8 cellular contexts compared by ENCODE assay signal in the genomic region with DNA sequence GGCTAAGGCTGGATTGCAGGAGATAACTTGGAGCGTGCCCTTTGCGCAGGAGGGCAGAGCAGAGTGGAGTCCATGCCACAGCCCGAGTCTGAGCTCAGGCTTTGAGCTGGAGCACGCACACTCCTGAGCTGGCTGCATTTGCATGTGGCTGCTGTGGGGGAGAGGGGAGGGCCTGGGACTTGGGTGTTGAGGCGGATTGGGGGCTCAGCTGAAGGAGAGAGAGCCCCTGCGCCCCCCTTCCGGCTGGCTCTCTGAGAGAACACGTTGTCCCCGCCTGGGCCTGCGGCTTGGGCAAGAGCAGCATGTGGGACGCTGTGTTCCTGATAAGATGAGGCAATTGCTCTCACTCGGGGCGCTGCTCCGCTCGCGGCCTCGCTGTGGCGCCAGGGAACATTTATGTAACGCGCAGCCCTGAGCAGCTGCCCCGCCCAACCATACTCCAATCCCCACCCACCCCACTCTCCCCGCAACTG. TPM values are rescaled to one million over a fixed set of nuclear protein-coding genes. Genes with fewer than 3 reads are reported as not detected.
DNase-seq lines count a peak whose midpoint lies in the region; ATAC-seq lines count a peak whose summit lies in the region.

No MANE protein-coding gene starts in this region.

- H3K27ac ChIP-seq in esophagus (ENCODE audit: low read depth in 2 of 2, low read length in 1 of 2) = peak overlapping the region; percentile 94

- DNase-seq in COR-L47 (lab: John Stamatoyannopoulos, UW) = peak; percentile 73
- peak; percentile 63 to 84 for DNase-seq in HAP-1 (ENCODE audit: low spot score in 2 of 2)
- DNase-seq in NCI-H526 (lab: John Stamatoyannopoulos, UW) = peak; percentile 55 to 86
- DNase-seq in activated T-cell treated with anti-CD3 and anti-CD28 coated beads, Interleukin-2, amount 50 U/mL, for 1 hour = peak; percentile 77
- peak; percentile 66 to 92 (median 82) for DNase-seq in naive thymus-derived CD8-positive, alpha-beta T cell
- DNase-seq in NCI-H774 (lab: John Stamatoyannopoulos, UW) = no peak

- H3K27me3 ChIP-seq in HAP-1 (ENCODE audit: low read depth) (no peaks in the 10 kb centered on the region), esophagus (ENCODE audit: control insufficient read depth in 1 of 2, insufficient read depth in 2 of 2, low read length in 2 of 2) (no peaks in the 10 kb centered on the region)

- peaks cover 0 to 4% (median 2%) of the 10 kb centered on the region in 9 donors for H3K9me3 Mint-ChIP-seq in naive thymus-derived CD8-positive, alpha-beta T cell
- H3K9me3 Mint-ChIP-seq in stimulated activated memory B cell treated with anti-CD40 and anti-IgM and Interleukin-4, amounts not matched to agents 10 μg/mL and 1 μg/mL and 100 μg/mL, for 72 hours = no peaks in the 10 kb centered on the region

- H3K4me1 ChIP-seq in HAP-1 (peaks cover 12% of the 10 kb centered on the region), esophagus (ENCODE audit: control insufficient read depth in 2 of 2, insufficient read depth in 2 of 2, low read length in 1 of 2) (peaks cover 20 to 40% of the 10 kb centered on the region in 2 donors)

- WGBS in esophagus, 2 donors = 11 to 14% methylated on average over 22 of the region's 22 CpGs

- in situ Hi-C loops in HAP-1 (cut with MboI; ENCODE audit: low sequenced_read_pairs) = no loop called here

- ATAC-seq in naive thymus-derived CD8-positive, alpha-beta T cell = peak; percentile 48 to 61
- ATAC-seq in stimulated activated memory B cell treated with anti-CD40 and anti-IgM and Interleukin-4, amounts not matched to agents 10 μg/mL and 1 μg/mL and 100 μg/mL, for 72 hours = peak; percentile 67

- H3K27me3 Mint-ChIP-seq in naive thymus-derived CD8-positive, alpha-beta T cell = no peaks in the 10 kb centered on the region
- H3K27me3 Mint-ChIP-seq in stimulated activated memory B cell treated with anti-CD40 and anti-IgM and Interleukin-4, amounts not matched to agents 10 μg/mL and 1 μg/mL and 100 μg/mL, for 72 hours = no peaks in the 10 kb centered on the region

- H3K4me3 Mint-ChIP-seq in naive thymus-derived CD8-positive, alpha-beta T cell = peak overlapping the region; percentile 79 to 95 (median 88)
- H3K4me3 Mint-ChIP-seq in stimulated activated memory B cell treated with anti-CD40 and anti-IgM and Interleukin-4, amounts not matched to agents 10 μg/mL and 1 μg/mL and 100 μg/mL, for 72 hours = peak overlapping the region; percentile 61

- peak overlapping the region; percentile 96 to 100 (median 98) for H3K27ac Mint-ChIP-seq in naive thymus-derived CD8-positive, alpha-beta T cell
- peak overlapping the region; percentile 74 for H3K27ac Mint-ChIP-seq in stimulated activated memory B cell treated with anti-CD40 and anti-IgM and Interleukin-4, amounts not matched to agents 10 μg/mL and 1 μg/mL and 100 μg/mL, for 72 hours

- H3K4me1 Mint-ChIP-seq in naive thymus-derived CD8-positive, alpha-beta T cell = peaks cover 59 to 100% (median 99%) of the 10 kb centered on the region in 4 donors
- H3K4me1 Mint-ChIP-seq in stimulated activated memory B cell treated with anti-CD40 and anti-IgM and Interleukin-4, amounts not matched to agents 10 μg/mL and 1 μg/mL and 100 μg/mL, for 72 hours = peaks cover 100% of the 10 kb centered on the region

- H3K4me3 ChIP-seq in HAP-1 = no peak overlapping the region
- H3K4me3 ChIP-seq in esophagus (ENCODE audit: low read depth in 1 of 2, low read length in 2 of 2) = peak overlapping the region; percentile 8 to 22

- H3K9me3 ChIP-seq in HAP-1 (no peaks in the 10 kb centered on the region), esophagus (ENCODE audit: control insufficient read depth in 2 of 2, insufficient read depth in 1 of 2, low read depth in 1 of 2, low read length in 1 of 2) (no peaks in the 10 kb centered on the region)

- H3K36me3 Mint-ChIP-seq in naive thymus-derived CD8-positive, alpha-beta T cell = peaks cover 0 to 10% (median 7%) of the 10 kb centered on the region in 3 donors
- peaks cover 20% of the 10 kb centered on the region for H3K36me3 Mint-ChIP-seq in stimulated activated memory B cell treated with anti-CD40 and anti-IgM and Interleukin-4, amounts not matched to agents 10 μg/mL and 1 μg/mL and 100 μg/mL, for 72 hours

- POLR2A ChIA-PET in naive thymus-derived CD8-positive, alpha-beta T cell (lab: Charles Lee) = interaction anchor here (0.7 to 36.8 kb wide), 17 partner anchors 12 to 165 kb away, joined by 3 to 915 read pairs (median 23); a partner anchor contains a TSS

- H3K36me3 ChIP-seq in HAP-1 (replicated peaks) (no peaks in the 10 kb centered on the region), esophagus (ENCODE audit: control insufficient read depth in 2 of 2, insufficient read depth in 2 of 2, low read length in 1 of 2) (no peaks in the 10 kb centered on the region)

RNA-seq across cellular contexts. Expression of a gene that starts 39.1 kb away (rescaled TPM):
- 10 to 100 TPM in 1 of 2 donors, 1 to 10 TPM in 1; 9.0 to 20.9 TPM for polyA plus RNA-seq in esophagus
- total RNA-seq in naive thymus-derived CD8-positive, alpha-beta T cell = 100 to 1,000 TPM; 240 to 244 TPM
- polyA plus RNA-seq in naive thymus-derived CD8-positive, alpha-beta T cell = 100 to 1,000 TPM in 1 of 3 donors, 10 to 100 TPM in 2; 70.1 to 102 (median 93.7) TPM
